ENCODE assay signal across 8 cellular contexts in genomic region chr6:148947621-148948444, GRCh38.
DNase-seq lines count a peak whose midpoint lies in the region; ATAC-seq, FAIRE-seq and TF ChIP-seq lines count a peak whose summit lies in the region.

No MANE protein-coding gene starts in this region.

- H3K4me2 ChIP-seq in MM.1S (ENCODE audit: low read depth, low read length) = no peak overlapping the region

- ATAC-seq in GM21717 (IDR thresholded peaks at IDR 0.05; ENCODE audit: unreplicated experiment) = peak; percentile 85

- H3K4me3 ChIP-seq in MM.1S (ENCODE audit: low read length) (no peak overlapping the region), SJSA1 (no peak overlapping the region)

- no peak overlapping the region for H3K9ac ChIP-seq in MM.1S (ENCODE audit: low read length)

- no peaks in the 10 kb centered on the region for H3K27me3 Mint-ChIP-seq in glutamatergic neuron (ENCODE audit: unreplicated experiment)

- H3K4me1 ChIP-seq in MM.1S (ENCODE audit: low read length) = no peaks in the 10 kb centered on the region
- H3K4me1 ChIP-seq in SJSA1 (replicated peaks) = peaks cover 19% of the 10 kb centered on the region

- FAIRE-seq in D721Med (lab: Jason Lieb, UNC) = no peak

- H4K20me1 ChIP-seq in MM.1S (ENCODE audit: insufficient read depth, low read length) = no peaks in the 10 kb centered on the region

- no peaks in the 10 kb centered on the region for H3F3A ChIP-seq in MM.1S (ENCODE audit: insufficient read depth, low read length)

- peaks cover 3% of the 10 kb centered on the region for H3K4me1 Mint-ChIP-seq in glutamatergic neuron (ENCODE audit: low read depth, unreplicated experiment)

- DNase-seq in D721Med (ENCODE audit: insufficient read length, low spot score) (peak; percentile 27), MM.1S (peak; percentile 54), SJSA1 (ENCODE audit: low read depth in 1 of 2, low spot score in 2 of 2) (peak; percentile 69 to 79), glutamatergic neuron (peak; percentile 88), pons (ENCODE audit: low spot score) (peak; percentile 89), ureter (ENCODE audit: low spot score) (peak; percentile 93)
- peak; percentile 82 for DNase-seq in activated naive CD4-positive, alpha-beta T cell treated with Interleukin-2 at 50 U/mL for 16 hours

- no peaks in the 10 kb centered on the region for H3K9me3 Mint-ChIP-seq in glutamatergic neuron (ENCODE audit: unreplicated experiment)

- H3K27me3 ChIP-seq in MM.1S (replicated peaks; ENCODE audit: insufficient read depth, low read length) (no peaks in the 10 kb centered on the region), SJSA1 (replicated peaks) (no peaks in the 10 kb centered on the region)

- TF ChIP-seq CTCF in D721Med (IDR thresholded peaks at IDR 0.05; ENCODE audit: insufficient read depth, missing control alignments) (peak; percentile 85), MM.1S (IDR thresholded peaks at IDR 0.05; ENCODE audit: low read length) (peak; percentile 64), glutamatergic neuron (IDR thresholded peaks at IDR 0.05; ENCODE audit: partially characterized antibody, unreplicated experiment) (peak; percentile 90)

- no peak overlapping the region for H3K4me3 Mint-ChIP-seq in glutamatergic neuron (ENCODE audit: unreplicated experiment)

- H3K36me3 Mint-ChIP-seq in glutamatergic neuron (ENCODE audit: unreplicated experiment) = no peaks in the 10 kb centered on the region

- no peak overlapping the region for H3K27ac Mint-ChIP-seq in glutamatergic neuron (ENCODE audit: unreplicated experiment)

- H3K79me2 ChIP-seq in MM.1S (ENCODE audit: low read length) = no peaks in the 10 kb centered on the region

- H3K9me3 ChIP-seq in MM.1S (replicated peaks; ENCODE audit: insufficient read depth, low read length) (no peaks in the 10 kb centered on the region), SJSA1 (replicated peaks) (no peaks in the 10 kb centered on the region)

- H3K9me2 ChIP-seq in MM.1S (replicated peaks; ENCODE audit: insufficient read depth, low read length) = no peaks in the 10 kb centered on the region

- H2AFZ ChIP-seq in MM.1S (ENCODE audit: low read length) = no peak overlapping the region

- no peaks in the 10 kb centered on the region for H3K36me3 ChIP-seq in MM.1S (replicated peaks; ENCODE audit: insufficient read depth, low read length)
- H3K36me3 ChIP-seq in SJSA1 = no peaks in the 10 kb centered on the region

- H3K27ac ChIP-seq in MM.1S (ENCODE audit: low read length) (no peak overlapping the region), SJSA1 (no peak overlapping the region)

Comparison
In these comparisons a context has a peak if more than half of its experiments do, and no peak if none do; other contexts are left out.
1. DNase-seq: peak in every context shown above with its lines; median percentile 93 in ureter; 89 in pons; 88 in glutamatergic neuron; 82 in activated naive CD4-positive, alpha-beta T cell treated with Interleukin-2 at 50 U/mL for 16 hours; 74 in SJSA1; 54 in MM.1S; 27 in D721Med.